ENCODE assay signal across 13 cellular contexts in the genomic region with DNA sequence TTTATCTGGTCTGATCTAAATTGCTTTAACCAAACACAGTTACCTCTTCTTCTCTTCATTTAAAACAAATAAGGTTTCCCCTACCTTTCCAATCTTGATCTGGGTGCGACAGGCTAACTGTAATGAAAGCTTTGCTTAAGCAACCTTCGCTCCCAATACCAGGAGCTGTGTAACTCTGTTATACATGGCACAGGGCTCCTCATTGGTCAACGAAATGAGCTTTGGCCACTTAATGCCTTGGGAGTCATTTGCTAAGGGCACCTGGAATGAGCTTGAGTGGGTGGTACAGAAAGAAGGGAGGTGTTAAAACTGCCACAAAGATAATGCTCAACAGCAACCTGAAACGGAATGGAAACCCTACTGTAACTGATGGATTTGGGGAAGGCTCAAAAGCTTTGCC.
DNase-seq lines count a peak whose midpoint lies in the region; ATAC-seq and TF ChIP-seq lines count a peak whose summit lies in the region.
"Had no signal": no experiment of that assay in that cellular context is flagged by ENCODE, and none has a peak within 500 bp of the region (broad histone marks: within the 10 kb centered on the region; RNA-seq: fewer than 3 reads in every experiment).

No MANE protein-coding gene starts in this region.

- ATAC-seq in GM18870 (IDR thresholded peaks at IDR 0.05; ENCODE audit: unreplicated experiment) (no peak), HG03460 (IDR thresholded peaks at IDR 0.05; ENCODE audit: unreplicated experiment) (no peak), HG02840 (IDR thresholded peaks at IDR 0.05; ENCODE audit: low FRiP score, unreplicated experiment) (no peak)
- ATAC-seq: activated naive CD4-positive, alpha-beta T cell treated with anti-CD3 and anti-CD28 coated beads, Interleukin-2, amount 50 U/mL, for 72 hours had no signal

- no peak for TF ChIP-seq CTCF in VCaP (conservative IDR thresholded peaks at IDR 0.05)

- H3K27ac ChIP-seq in VCaP, result peak overlapping the region; percentile 52

- peak; percentile 96 for DNase-seq in DMS53 (lab: John Stamatoyannopoulos, UW)
- peak; percentile 89 for DNase-seq in NCI-H2029 (lab: John Stamatoyannopoulos, UW)
- peak; percentile 58 for DNase-seq in mucosa of gallbladder (ENCODE audit: low spot score)
- no peak for DNase-seq in SIG-M5 treated with dmso at 0.1 percent for 504 hours (lab: John Stamatoyannopoulos, UW; ENCODE audit: unreplicated experiment)
- DNase-seq: hippocampal formation; PC-3; stimulated activated CD4-positive, alpha-beta T cell treated with anti-CD3 and anti-CD28 coated beads, Interleukin-4, amount 100 ng/mL, for 4 hours; T1000 had no signal
